6 cellular contexts compared by ENCODE assay signal in the genomic region with DNA sequence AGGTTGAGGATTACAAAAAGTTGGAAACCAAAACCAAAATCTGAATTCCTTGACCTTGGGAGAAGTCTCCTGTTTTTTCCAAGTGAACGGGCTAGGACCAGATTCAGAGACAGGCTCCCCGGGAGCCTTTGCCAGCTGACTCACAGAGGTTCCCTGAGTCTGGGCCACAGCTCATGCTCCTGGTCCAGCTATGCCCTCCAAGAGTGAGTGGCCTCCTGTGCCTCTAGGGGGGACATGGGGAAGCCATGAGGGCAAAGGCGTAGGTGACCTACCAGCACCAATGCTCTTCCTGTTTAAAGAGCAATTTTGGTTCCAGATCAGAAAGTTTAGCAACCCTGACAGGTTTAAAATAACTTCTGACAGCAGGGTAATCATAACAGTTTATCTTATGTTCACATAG. TPM values are rescaled to one million over a fixed set of nuclear protein-coding genes. Genes with fewer than 3 reads are reported as not detected.
"Had no signal": no experiment of that assay in that cellular context is flagged by ENCODE, and none has a peak within 500 bp of the region (broad histone marks: within the 10 kb centered on the region; RNA-seq: fewer than 3 reads in every experiment).

No MANE protein-coding gene starts in this region.

RNA-seq across cellular contexts. Expression of a gene that starts 10.6 kb away (rescaled TPM):
- total RNA-seq: activated B cell treated with CpG ODN at 0.5 μM for 24 hours; activated CD4-positive, alpha-beta memory T cell treated with anti-CD3 and anti-CD28 coated beads for 36 hours; activated naive CD4-positive, alpha-beta T cell treated with anti-CD3 and anti-CD28 coated beads, Interleukin-2, amount 50 U/mL, for 72 hours; activated T-cell treated with anti-CD3 and anti-CD28 coated beads, Interleukin-2, amount 50 U/mL, for 4 hours; astrocyte; cardiac muscle cell had no signal
- polyA plus RNA-seq: cardiac muscle cell had no signal

RNA-seq across cellular contexts. Expression of a gene that starts 35.8 kb away (rescaled TPM):
- polyA plus RNA-seq: cardiac muscle cell had no signal

RNA-seq across cellular contexts. Expression of a gene that starts 40.3 kb away (rescaled TPM):
- total RNA-seq: cardiac muscle cell had no signal
- polyA plus RNA-seq: cardiac muscle cell had no signal

RNA-seq across cellular contexts. Expression of a gene that starts 45.5 kb away (rescaled TPM):
- total RNA-seq: activated B cell treated with CpG ODN at 0.5 μM for 24 hours, cardiac muscle cell had no signal
- polyA plus RNA-seq: cardiac muscle cell had no signal
